ENCODE assay signal across 1 cellular context in the genomic region with DNA sequence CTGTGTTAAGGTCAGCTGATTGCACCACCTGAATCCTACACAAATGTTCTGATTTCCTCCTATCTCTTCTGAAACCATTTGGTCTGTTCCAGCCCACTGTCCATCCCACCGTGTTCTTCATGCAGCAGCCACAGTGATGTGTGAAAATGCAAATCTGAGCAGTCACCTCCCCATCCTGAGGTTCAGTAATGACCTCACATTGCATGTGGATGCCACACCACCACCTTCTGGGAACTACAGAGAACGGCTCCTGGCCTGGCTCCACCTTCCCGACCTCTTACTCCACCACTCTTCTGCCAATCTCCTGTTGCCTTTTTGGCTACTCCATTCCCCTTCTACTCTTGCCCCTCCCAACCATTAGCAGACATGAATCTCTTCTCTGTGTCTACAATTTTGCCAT.
TF ChIP-seq lines count a peak whose summit lies in the region.

No MANE protein-coding gene starts in this region.

TF ChIP-seq in H1, 55 proteins besides CTCF, POLR2A, EP300 and RAD21 (continued from another document):
- no peak for TF ChIP-seq TAF1 (IDR thresholded peaks at IDR 0.05; ENCODE audit: low read depth, low read length)
